ENCODE assay signal across 19 cellular contexts in genomic region chr3:160050019-160050418, GRCh38.
DNase-seq lines count a peak whose midpoint lies in the region; ATAC-seq and TF ChIP-seq lines count a peak whose summit lies in the region.
"Had no signal": no experiment of that assay in that cellular context is flagged by ENCODE, and none has a peak within 500 bp of the region (broad histone marks: within the 10 kb centered on the region; RNA-seq: fewer than 3 reads in every experiment).

No MANE protein-coding gene starts in this region.

- H3K4me1 Mint-ChIP-seq in mesothelial cell of epicardium = peaks cover 17% of the 10 kb centered on the region
- H3K4me1 Mint-ChIP-seq: B cell, GM23338 had no signal

- H3K27me3 Mint-ChIP-seq in mesothelial cell of epicardium (ENCODE audit: low read depth) = no peaks in the 10 kb centered on the region
- H3K27me3 Mint-ChIP-seq: B cell had no signal

- no peaks in the 10 kb centered on the region for H4K20me1 ChIP-seq in PC-9 (ENCODE audit: insufficient read depth)
- H4K20me1 ChIP-seq: BLaER1 had no signal

- DNase-seq in CD1c-positive myeloid dendritic cell (ENCODE audit: extremely low spot score) (peak; percentile 22), fibroblast of villous mesenchyme (ENCODE audit: low read depth) (peak; percentile 13), mesothelial cell of epicardium (ENCODE audit: low spot score in 2 of 2, unreplicated experiment in 2 of 2) (no peak), upper lobe of right lung (no peak), EL (no peak), ovary (no peak), right atrium auricular region (ENCODE audit: low spot score) (no peak), PC-9 (no peak)
- DNase-seq: Calu3; CD4-positive, alpha-beta memory T cell; COR-L47; DMS53; DMS79 treated with DMSO at 0.1 percent for 48 hours; H9 had no signal

- no peaks in the 10 kb centered on the region for H3K4me1 ChIP-seq in upper lobe of right lung
- peaks cover 1% of the 10 kb centered on the region for H3K4me1 ChIP-seq in ovary (ENCODE audit: insufficient read depth)
- H3K4me1 ChIP-seq in right atrium auricular region = no peaks in the 10 kb centered on the region
- no peaks in the 10 kb centered on the region for H3K4me1 ChIP-seq in PC-9 (replicated peaks; ENCODE audit: insufficient read depth)
- H3K4me1 ChIP-seq: BLaER1 had no signal

- POLR2A ChIA-PET in PC-9 (lab: Charles Lee; ENCODE audit: unreplicated experiment) = no interaction called here

- TF ChIP-seq CTCF in fibroblast of villous mesenchyme (IDR thresholded peaks at IDR 0.05; ENCODE audit: insufficient read depth, low read depth, low read length) (no peak), mesothelial cell of epicardium (IDR thresholded peaks at IDR 0.05; ENCODE audit: unreplicated experiment) (no peak), upper lobe of right lung (IDR thresholded peaks at IDR 0.05) (no peak), ovary (IDR thresholded peaks at IDR 0.05) (no peak), right atrium auricular region (IDR thresholded peaks at IDR 0.05) (no peak), PC-9 (conservative IDR thresholded peaks at IDR 0.05) (no peak)

- H3K4me3 ChIP-seq in fibroblast of villous mesenchyme (ENCODE audit: low read depth, low read length) (no peak overlapping the region), upper lobe of right lung (no peak overlapping the region), ovary (no peak overlapping the region), right atrium auricular region (no peak overlapping the region), PC-9 (no peak overlapping the region)
- H3K4me3 ChIP-seq: BLaER1, GM23338 had no signal

- intact Hi-C loops in upper lobe of right lung (cut with DNase I) (no loop called here), ovary (cut with DNase I) (no loop called here), PC-9 (cut with micrococcal nuclease; ENCODE audit: unreplicated experiment) (no loop called here)

- CTCF ChIA-PET in PC-9 (lab: Charles Lee) = no interaction called here

- H3K27ac Mint-ChIP-seq in mesothelial cell of epicardium = peak overlapping the region; percentile 69
- H3K27ac Mint-ChIP-seq: B cell; CD4-positive, alpha-beta memory T cell; GM23338; H9 had no signal

- no TSS peak for BruUV-seq in PC-9 (replicated peaks; lab: Mats Ljungman, UMichigan)

- H3K27me3 ChIP-seq in upper lobe of right lung (no peaks in the 10 kb centered on the region), ovary (no peaks in the 10 kb centered on the region), right atrium auricular region (no peaks in the 10 kb centered on the region), PC-9 (ENCODE audit: insufficient read depth, low read depth) (no peaks in the 10 kb centered on the region)
- H3K27me3 ChIP-seq: BLaER1 had no signal

- no peaks in the 10 kb centered on the region for H3F3A ChIP-seq in PC-9 (ENCODE audit: insufficient read depth, low read depth)

- H3K27ac ChIP-seq in upper lobe of right lung (no peak overlapping the region), ovary (no peak overlapping the region), right atrium auricular region (no peak overlapping the region), PC-9 (no peak overlapping the region)
- H3K27ac ChIP-seq: BLaER1 had no signal

- H3K79me2 ChIP-seq in PC-9 (ENCODE audit: low read depth) = no peaks in the 10 kb centered on the region

- H3K9me2 ChIP-seq in PC-9 (ENCODE audit: insufficient read depth) = no peaks in the 10 kb centered on the region

- no peak overlapping the region for H3K4me3 Mint-ChIP-seq in mesothelial cell of epicardium
- H3K4me3 Mint-ChIP-seq: B cell; CD14-positive monocyte; CD4-positive, alpha-beta memory T cell; GM23338; H9 had no signal

- H3K9me3 ChIP-seq in upper lobe of right lung (no peaks in the 10 kb centered on the region), ovary (no peaks in the 10 kb centered on the region), right atrium auricular region (no peaks in the 10 kb centered on the region), PC-9 (ENCODE audit: insufficient read depth, low read depth) (no peaks in the 10 kb centered on the region)
- H3K9me3 ChIP-seq: BLaER1 had no signal

- no peak for TF ChIP-seq POLR2A in ovary (IDR thresholded peaks at IDR 0.05)

- no peaks in the 10 kb centered on the region for H3K36me3 Mint-ChIP-seq in mesothelial cell of epicardium
- H3K36me3 Mint-ChIP-seq: CD14-positive monocyte; CD4-positive, alpha-beta memory T cell had no signal

- no peak for TF ChIP-seq EP300 in ovary (IDR thresholded peaks at IDR 0.05)

- H3K9me3 Mint-ChIP-seq in mesothelial cell of epicardium = no peaks in the 10 kb centered on the region
- H3K9me3 Mint-ChIP-seq: CD14-positive monocyte; CD4-positive, alpha-beta memory T cell; GM23338; H9 had no signal

- H2AFZ ChIP-seq in PC-9 = no peak overlapping the region
- H2AFZ ChIP-seq: GM23338 had no signal

- WGBS in ovary, 3 donors = 74 to 76% (median 74%) methylated on average over 4 of the region's 4 CpGs

- H3K4me2 ChIP-seq in PC-9 = no peak overlapping the region
- H3K4me2 ChIP-seq: BLaER1, GM23338 had no signal

- peak; percentile 51 for ATAC-seq in upper lobe of right lung
- ATAC-seq: GM23338, HCT116 had no signal

- H3K36me3 ChIP-seq in upper lobe of right lung (no peaks in the 10 kb centered on the region), ovary (no peaks in the 10 kb centered on the region), right atrium auricular region (no peaks in the 10 kb centered on the region), PC-9 (ENCODE audit: low read depth) (no peaks in the 10 kb centered on the region)
- H3K36me3 ChIP-seq: BLaER1 had no signal

Comparison
In these comparisons a context has a peak if more than half of its experiments do, and no peak if none do; other contexts are left out.
1. DNase-seq: peak in CD1c-positive myeloid dendritic cell (single experiment) and fibroblast of villous mesenchyme (single experiment); none in mesothelial cell of epicardium (0 of 2), upper lobe of right lung (single experiment), EL (single experiment), ovary (0 of 5), right atrium auricular region (single experiment) and PC-9 (0 of 2).